27 cellular contexts compared by ENCODE assay signal in the genomic region with DNA sequence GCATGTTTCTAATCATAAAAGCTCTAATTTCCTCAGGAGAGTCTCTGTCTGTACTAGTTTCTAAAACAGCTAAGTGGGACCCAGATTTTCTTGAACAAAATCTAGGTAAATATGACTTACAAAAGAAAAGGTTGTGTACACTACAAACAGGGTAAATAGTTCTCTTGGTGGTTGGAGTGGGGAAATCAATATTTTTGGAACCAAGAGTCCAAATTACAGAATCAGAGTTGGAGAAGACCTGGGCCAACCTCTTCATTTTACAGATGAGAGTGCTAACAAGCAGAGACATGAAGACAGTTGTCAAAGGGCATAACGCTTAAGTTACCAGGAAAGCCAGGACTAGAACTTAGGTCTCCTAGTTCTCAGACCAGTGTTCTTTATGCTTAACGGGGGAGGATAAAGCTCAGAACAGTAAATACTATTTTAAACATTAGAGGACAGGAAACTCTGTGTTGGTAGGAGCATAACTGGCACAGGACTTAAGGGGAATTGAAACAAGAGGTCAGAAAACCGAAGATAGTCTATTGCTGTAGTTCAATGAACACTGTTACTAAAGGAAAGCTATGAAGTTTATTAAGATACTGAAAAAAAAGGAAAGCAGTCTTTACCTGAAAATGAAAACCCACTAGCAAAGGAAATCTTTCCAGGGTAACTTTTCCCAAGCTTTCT. TPM values are rescaled to one million over a fixed set of nuclear protein-coding genes. Genes with fewer than 3 reads are reported as not detected.
A peak's percentile ranks its signal among the peaks of the same experiment; 100 is the strongest.
DNase-seq lines count a peak whose midpoint lies in the region; ATAC-seq, FAIRE-seq and TF ChIP-seq lines count a peak whose summit lies in the region.
"Had no signal": no experiment of that assay in that cellular context is flagged by ENCODE, and none has a peak within 500 bp of the region (broad histone marks: within the 10 kb centered on the region; RNA-seq: fewer than 3 reads in every experiment).

No MANE protein-coding gene starts in this region.

- H3K36me3 Mint-ChIP-seq in activated B cell treated with CpG ODN at 0.5 μM for 24 hours (ENCODE audit: low read depth) (no peaks in the 10 kb centered on the region), nephron progenitor cell (ENCODE audit: low read depth) (peaks cover 25% of the 10 kb centered on the region)

- TF ChIP-seq POLR2A in H54 (IDR thresholded peaks at IDR 0.05; ENCODE audit: low read depth, low read length): no peak

- H3K9me3 Mint-ChIP-seq in activated B cell treated with CpG ODN at 0.5 μM for 24 hours (no peaks in the 10 kb centered on the region), nephron progenitor cell (no peaks in the 10 kb centered on the region)
- H3K9me3 Mint-ChIP-seq: activated CD4-positive, alpha-beta memory T cell treated with anti-CD3 and anti-CD28 coated beads, Interleukin-2, amount 10 ng/mL, durations not matched to agents 7 days and 5 days; activated T-helper 17 cell treated with anti-CD3 and anti-CD28 coated beads, Interleukin-2, amount 50 U/mL, for 72 hours; HFFc6; neural crest cell had no signal

- CTCF ChIA-PET in activated B cell treated with CpG ODN at 0.5 μM for 24 hours (lab: Charles Lee): interaction anchor here (2.1 kb wide), 1 partner anchor 9 kb away, joined by 4 read pairs; a partner anchor contains a TSS

- TF ChIP-seq CTCF in GM10266 (IDR thresholded peaks at IDR 0.05; ENCODE audit: control insufficient read depth, insufficient read depth, low read depth, missing control alignments): no peak
- TF ChIP-seq CTCF in activated B cell treated with CpG ODN at 0.5 μM for 24 hours (IDR thresholded peaks at IDR 0.05): no peak
- no peak for TF ChIP-seq CTCF in nephron progenitor cell (IDR thresholded peaks at IDR 0.05)

- no peak overlapping the region for H3K4me3 Mint-ChIP-seq in activated B cell treated with CpG ODN at 0.5 μM for 24 hours
- no peak overlapping the region for H3K4me3 Mint-ChIP-seq in nephron progenitor cell
- H3K4me3 Mint-ChIP-seq: activated CD4-positive, alpha-beta memory T cell treated with anti-CD3 and anti-CD28 coated beads, Interleukin-2, amount 10 ng/mL, durations not matched to agents 7 days and 5 days; activated T-helper 17 cell treated with anti-CD3 and anti-CD28 coated beads, Interleukin-2, amount 50 U/mL, for 72 hours; HFFc6; neural crest cell had no signal

- intact Hi-C loops in activated B cell treated with CpG ODN at 0.5 μM for 24 hours (cut with micrococcal nuclease): no loop called here

- H3K27ac Mint-ChIP-seq in activated B cell treated with CpG ODN at 0.5 μM for 24 hours: peak overlapping the region; percentile 74
- H3K27ac Mint-ChIP-seq in nephron progenitor cell: peak overlapping the region; percentile 30
- H3K27ac Mint-ChIP-seq: activated CD4-positive, alpha-beta memory T cell treated with anti-CD3 and anti-CD28 coated beads, Interleukin-2, amount 10 ng/mL, durations not matched to agents 7 days and 5 days; activated T-helper 17 cell treated with anti-CD3 and anti-CD28 coated beads, Interleukin-2, amount 50 U/mL, for 72 hours; HFFc6 had no signal

- peak; percentile 80 for FAIRE-seq in H54 (lab: Jason Lieb, UNC)

- POLR2A ChIA-PET in activated B cell treated with CpG ODN at 0.5 μM for 24 hours (lab: Charles Lee): interaction anchor here (1.3 to 1.4 kb wide), 2 partner anchors 9 to 193 kb away, joined by 10 to 12 read pairs; a partner anchor contains a TSS

- no peaks in the 10 kb centered on the region for H3K27me3 Mint-ChIP-seq in activated B cell treated with CpG ODN at 0.5 μM for 24 hours
- H3K27me3 Mint-ChIP-seq in nephron progenitor cell (ENCODE audit: low read depth, poor library complexity): no peaks in the 10 kb centered on the region
- H3K27me3 Mint-ChIP-seq: activated CD4-positive, alpha-beta memory T cell treated with anti-CD3 and anti-CD28 coated beads, Interleukin-2, amount 10 ng/mL, durations not matched to agents 7 days and 5 days; activated T-helper 17 cell treated with anti-CD3 and anti-CD28 coated beads, Interleukin-2, amount 50 U/mL, for 72 hours had no signal

- peak; percentile 30 for DNase-seq in GM10266 (ENCODE audit: extremely low spot score)
- DNase-seq in H54 (ENCODE audit: insufficient read length, low spot score): no peak
- no peak for DNase-seq in activated B cell treated with CpG ODN at 0.5 μM for 24 hours
- DNase-seq in nephron progenitor cell: no peak
- no peak for DNase-seq in inferior parietal cortex (ENCODE audit: extremely low spot score)
- DNase-seq in SK-N-DZ (ENCODE audit: low spot score): no peak
- no peak for DNase-seq in cerebellar nuclear complex (lab: John Stamatoyannopoulos, UW)
- DNase-seq: activated CD4-positive, alpha-beta memory T cell treated with anti-CD3 and anti-CD28 coated beads, Interleukin-2, amount 10 ng/mL, durations not matched to agents 7 days and 5 days; activated CD8-positive, alpha-beta memory T cell treated with anti-CD3 and anti-CD28 coated beads, Interleukin-2, amount 50 U/mL, for 48 hours; activated naive CD4-positive, alpha-beta T cell treated with anti-CD3 and anti-CD28 coated beads, Interleukin-2, amount 50 U/mL, for 16 hours; amniotic stem cell; effector memory CD4-positive, alpha-beta T cell; erythroblast; heart left ventricle; HFFc6; lower lobe of right lung; NCI-H1105 treated with DMSO at 0.1 percent for 48 hours; NCI-H1930; NCI-H524 treated with DMSO at 0.1 percent for 48 hours; Peyer's patch; SIG-M5; spleen; stimulated activated CD4-positive, alpha-beta T cell treated with anti-CD3 and anti-CD28 coated beads, Interleukin-2, amount 100 ng/mL, for 48 hours; substantia nigra; upper lobe of left lung had no signal

- H3K4me1 Mint-ChIP-seq in activated B cell treated with CpG ODN at 0.5 μM for 24 hours: peaks cover 17% of the 10 kb centered on the region
- no peaks in the 10 kb centered on the region for H3K4me1 Mint-ChIP-seq in nephron progenitor cell
- H3K4me1 Mint-ChIP-seq: activated CD4-positive, alpha-beta memory T cell treated with anti-CD3 and anti-CD28 coated beads, Interleukin-2, amount 10 ng/mL, durations not matched to agents 7 days and 5 days; activated T-helper 17 cell treated with anti-CD3 and anti-CD28 coated beads, Interleukin-2, amount 50 U/mL, for 72 hours; neural crest cell had no signal

- no peak for ATAC-seq in activated B cell treated with CpG ODN at 0.5 μM for 24 hours (ENCODE audit: low read depth)
- ATAC-seq: activated T-helper 17 cell treated with anti-CD3 and anti-CD28 coated beads, Interleukin-2, amount 50 U/mL, for 72 hours; heart left ventricle; lower lobe of right lung had no signal

RNA-seq across cellular contexts. Expression of a gene that starts 9.3 kb away (rescaled TPM):
- total RNA-seq in activated B cell treated with CpG ODN at 0.5 μM for 24 hours: 11.8 and 14.0 TPM in 2 replicates
- 9.3 and 10.4 TPM in 2 replicates for polyA plus RNA-seq in SK-N-DZ (2014; cell fraction: cytosol; rRNA removed)
- 41.3 and 42.8 TPM in 2 replicates for polyA plus RNA-seq in SK-N-DZ (2014; cell fraction: nucleus; rRNA removed)
